ENCODE assay signal across 1 cellular context in the genomic region with DNA sequence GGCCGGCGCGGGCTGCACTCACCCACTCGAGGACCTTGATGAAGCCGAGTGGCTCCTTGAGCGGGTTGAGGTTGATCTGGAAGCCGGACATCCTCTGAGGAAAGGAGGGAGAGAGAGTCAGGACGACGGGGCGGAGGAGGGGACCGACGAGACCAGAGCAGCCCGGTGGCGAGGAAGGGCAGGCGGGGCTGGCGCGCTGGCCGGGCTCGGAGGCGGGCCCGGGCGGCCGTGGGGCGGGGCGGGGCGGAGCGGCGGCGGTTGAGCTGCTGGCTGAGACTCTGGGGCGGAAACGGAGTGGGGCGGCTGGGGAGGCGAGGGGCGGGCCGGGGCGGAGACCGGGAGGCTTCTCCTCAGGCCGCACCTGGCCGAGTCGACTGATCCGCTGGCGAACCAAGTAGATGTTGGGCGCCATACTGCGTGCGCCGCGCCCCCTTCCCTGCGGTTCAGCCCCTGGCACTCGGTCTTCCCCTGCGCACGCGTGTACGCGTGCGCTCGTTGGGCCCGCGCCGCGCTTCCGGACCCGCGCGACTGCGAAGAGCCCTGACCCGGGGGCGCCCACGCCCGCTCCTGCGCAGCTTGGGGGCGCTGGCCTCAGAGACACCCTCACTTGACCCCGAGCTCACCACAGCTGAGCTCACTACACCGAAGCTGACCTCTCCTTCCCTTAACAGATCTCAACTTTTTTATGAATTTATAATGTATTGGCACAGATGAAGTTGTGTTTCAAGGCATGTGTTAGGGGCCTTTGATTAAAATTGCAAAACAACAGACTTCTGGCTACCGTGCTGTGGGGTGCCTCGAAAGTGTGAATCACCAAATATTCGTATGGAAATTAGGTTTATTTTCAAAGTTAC.
TF ChIP-seq lines count a peak whose summit lies in the region.

TSS of gene SYPL1 (minus strand) at position 195 of the 854 bp plus-strand sequence. CDS start at position 91, 104 bp downstream.

TF ChIP-seq in HEK293, 187 proteins besides CTCF, POLR2A, EP300 and RAD21 (continued from another document and continues in another):
- TF ChIP-seq, protein P1, sequence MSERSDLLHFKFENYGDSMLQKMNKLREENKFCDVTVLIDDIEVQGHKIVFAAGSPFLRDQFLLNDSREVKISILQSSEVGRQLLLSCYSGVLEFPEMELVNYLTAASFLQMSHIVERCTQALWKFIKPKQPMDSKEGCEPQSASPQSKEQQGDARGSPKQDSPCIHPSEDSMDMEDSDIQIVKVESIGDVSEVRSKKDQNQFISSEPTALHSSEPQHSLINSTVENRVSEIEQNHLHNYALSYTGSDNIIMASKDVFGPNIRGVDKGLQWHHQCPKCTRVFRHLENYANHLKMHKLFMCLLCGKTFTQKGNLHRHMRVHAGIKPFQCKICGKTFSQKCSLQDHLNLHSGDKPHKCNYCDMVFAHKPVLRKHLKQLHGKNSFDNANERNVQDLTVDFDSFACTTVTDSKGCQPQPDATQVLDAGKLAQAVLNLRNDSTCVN (tag by site-specific recombination; optimal IDR thresholded peaks at IDR 0.05), result peak; percentile 91
- no peak for TF ChIP-seq SETDB1 (IDR thresholded peaks at IDR 0.05; ENCODE audit: insufficient read length, low read length)
- TF ChIP-seq, protein P2, sequence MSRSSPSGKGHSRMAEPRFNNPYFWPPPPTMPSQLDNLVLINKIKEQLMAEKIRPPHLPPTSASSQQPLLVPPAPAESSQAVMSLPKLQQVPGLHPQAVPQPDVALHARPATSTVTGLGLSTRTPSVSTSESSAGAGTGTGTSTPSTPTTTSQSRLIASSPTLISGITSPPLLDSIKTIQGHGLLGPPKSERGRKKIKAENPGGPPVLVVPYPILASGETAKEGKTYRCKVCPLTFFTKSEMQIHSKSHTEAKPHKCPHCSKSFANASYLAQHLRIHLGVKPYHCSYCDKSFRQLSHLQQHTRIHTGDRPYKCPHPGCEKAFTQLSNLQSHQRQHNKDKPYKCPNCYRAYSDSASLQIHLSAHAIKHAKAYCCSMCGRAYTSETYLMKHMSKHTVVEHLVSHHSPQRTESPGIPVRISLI (tag by site-specific recombination; IDR thresholded peaks at IDR 0.05), result no peak
- no peak for TF ChIP-seq ELK4 (IDR thresholded peaks at IDR 0.05; ENCODE audit: borderline replicate concordance, low read depth, low read length)
- TF ChIP-seq GFI1B (tag by site-specific recombination; IDR thresholded peaks at IDR 0.05), result no peak
- peak; percentile 48; the same call in 1 of the 2 replicates for TF ChIP-seq ZNF501 (tag by site-specific recombination; IDR thresholded peaks at IDR 0.05)
- TF ChIP-seq HOXD13 (CRISPR knock-in tag; IDR thresholded peaks at IDR 0.05; ENCODE audit: borderline replicate concordance), result no peak
- no peak for TF ChIP-seq ZSCAN16 (tag by site-specific recombination; IDR thresholded peaks at IDR 0.05)
- no peak for TF ChIP-seq ZNF292 (tag by site-specific recombination; IDR thresholded peaks at IDR 0.05; ENCODE audit: borderline replicate concordance, low read depth)
- peak; percentile 93 for TF ChIP-seq KLF9 (tag by site-specific recombination; IDR thresholded peaks at IDR 0.05; ENCODE audit: low read depth)
- no peak for TF ChIP-seq ZNF324 (tag by site-specific recombination; IDR thresholded peaks at IDR 0.05)
- peak; percentile 56; the same call in 1 of the 2 replicates for TF ChIP-seq HIC1 (tag by site-specific recombination; IDR thresholded peaks at IDR 0.05)
- no peak for TF ChIP-seq ZNF704 (tag by site-specific recombination; IDR thresholded peaks at IDR 0.05)
- no peak for TF ChIP-seq ZNF112 (tag by site-specific recombination; IDR thresholded peaks at IDR 0.05)
- no peak for TF ChIP-seq ZNF596 (tag by site-specific recombination; IDR thresholded peaks at IDR 0.05)
- TF ChIP-seq ZNF214 (tag by site-specific recombination; IDR thresholded peaks at IDR 0.05; ENCODE audit: borderline replicate concordance), result no peak
- no peak for TF ChIP-seq ZNF677 (tag by site-specific recombination; IDR thresholded peaks at IDR 0.05)
- TF ChIP-seq PRDM4 (tag by site-specific recombination; IDR thresholded peaks at IDR 0.05), result no peak
- no peak for TF ChIP-seq OSR2 (tag by site-specific recombination; IDR thresholded peaks at IDR 0.05)
- TF ChIP-seq INSM2 (tag by site-specific recombination; IDR thresholded peaks at IDR 0.05), result no peak
- TF ChIP-seq ZNF121 (tag by site-specific recombination; IDR thresholded peaks at IDR 0.05), result no peak
- no peak for TF ChIP-seq TRIM28 (IDR thresholded peaks at IDR 0.05; ENCODE audit: borderline replicate concordance, low read length)
- TF ChIP-seq ZNF777 (tag by site-specific recombination; IDR thresholded peaks at IDR 0.05; ENCODE audit: borderline replicate concordance), result no peak
- no peak; the same call in 1 of the 2 replicates for TF ChIP-seq ZIC2 (tag by site-specific recombination; IDR thresholded peaks at IDR 0.05)
- TF ChIP-seq, protein P3, sequence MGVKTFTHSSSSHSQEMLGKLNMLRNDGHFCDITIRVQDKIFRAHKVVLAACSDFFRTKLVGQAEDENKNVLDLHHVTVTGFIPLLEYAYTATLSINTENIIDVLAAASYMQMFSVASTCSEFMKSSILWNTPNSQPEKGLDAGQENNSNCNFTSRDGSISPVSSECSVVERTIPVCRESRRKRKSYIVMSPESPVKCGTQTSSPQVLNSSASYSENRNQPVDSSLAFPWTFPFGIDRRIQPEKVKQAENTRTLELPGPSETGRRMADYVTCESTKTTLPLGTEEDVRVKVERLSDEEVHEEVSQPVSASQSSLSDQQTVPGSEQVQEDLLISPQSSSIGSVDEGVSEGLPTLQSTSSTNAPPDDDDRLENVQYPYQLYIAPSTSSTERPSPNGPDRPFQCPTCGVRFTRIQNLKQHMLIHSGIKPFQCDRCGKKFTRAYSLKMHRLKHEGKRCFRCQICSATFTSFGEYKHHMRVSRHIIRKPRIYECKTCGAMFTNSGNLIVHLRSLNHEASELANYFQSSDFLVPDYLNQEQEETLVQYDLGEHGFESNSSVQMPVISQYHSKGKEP (tag by site-specific recombination; IDR thresholded peaks at IDR 0.05), result no peak
- no peak for TF ChIP-seq ZNF155 (tag by site-specific recombination; IDR thresholded peaks at IDR 0.05)
- TF ChIP-seq ZNF791 (tag by site-specific recombination; IDR thresholded peaks at IDR 0.05), result no peak
- TF ChIP-seq ZNF426 (tag by site-specific recombination; IDR thresholded peaks at IDR 0.05), result no peak
- peak; percentile 67; the same call in 1 of the 2 replicates for TF ChIP-seq ZBTB48 (tag by site-specific recombination; IDR thresholded peaks at IDR 0.05)
- TF ChIP-seq ZNF132 (tag by site-specific recombination; IDR thresholded peaks at IDR 0.05; ENCODE audit: borderline replicate concordance), result no peak
- TF ChIP-seq AEBP2 (tag by site-specific recombination; IDR thresholded peaks at IDR 0.05; ENCODE audit: borderline replicate concordance), result no peak
- TF ChIP-seq ZNF785 (tag by site-specific recombination; IDR thresholded peaks at IDR 0.05), result peak; percentile 96; the same call in 1 of the 2 replicates
- no peak for TF ChIP-seq ZNF768 (tag by site-specific recombination; IDR thresholded peaks at IDR 0.05)
